In genomic region chr2:48440103-48440390, GRCh38 we compare ENCODE assay signal across 8 cellular contexts. TPM values are rescaled to one million over a fixed set of nuclear protein-coding genes. Genes with fewer than 3 reads are reported as not detected.
DNase-seq lines count a peak whose midpoint lies in the region; ATAC-seq and TF ChIP-seq lines count a peak whose summit lies in the region.

No MANE protein-coding gene starts in this region.

- no peak for DNase-seq in fibroblast of villous mesenchyme (ENCODE audit: low read depth)
- no peak for DNase-seq in SHP77 treated with DMSO at 0.1 percent for 48 hours (lab: John Stamatoyannopoulos, UW)
- no peak for DNase-seq in GDM1 (lab: John Stamatoyannopoulos, UW)
- DNase-seq in stimulated activated CD4-positive, alpha-beta T cell treated with anti-CD3 and anti-CD28 coated beads, Interleukin-2, amount 100 ng/mL, for 48 hours = no peak

- H3K27ac ChIP-seq in skin epidermis = peak overlapping the region in 20 of 21 experiments; percentile 85 to 97 (median 92)

- ATAC-seq in GM21619 (IDR thresholded peaks at IDR 0.05; ENCODE audit: unreplicated experiment) (peak; percentile 0), GM19324 (IDR thresholded peaks at IDR 0.05; ENCODE audit: low FRiP score, unreplicated experiment) (no peak)

- TF ChIP-seq CTCF in fibroblast of villous mesenchyme (IDR thresholded peaks at IDR 0.05; ENCODE audit: insufficient read depth, low read depth, low read length) = no peak

- H3K4me3 ChIP-seq in fibroblast of villous mesenchyme (ENCODE audit: low read depth, low read length) (peak overlapping the region; percentile 96), skin epidermis (peak overlapping the region; percentile 62 to 100 (median 96))

TF ChIP-seq in PFSK-1, 5 proteins besides CTCF, POLR2A, EP300 and RAD21:
- TF ChIP-seq POLR2AphosphoS5 (IDR thresholded peaks at IDR 0.05; ENCODE audit: low read depth, low read length) = no peak
- no peak for TF ChIP-seq REST (IDR thresholded peaks at IDR 0.05; ENCODE audit: insufficient read depth in 1 of 2, low read depth in 2 of 2, low read length in 2 of 2)
- no peak for TF ChIP-seq TAF1 (IDR thresholded peaks at IDR 0.05; ENCODE audit: borderline replicate concordance, insufficient read depth, low read length)
- TF ChIP-seq SIN3A (IDR thresholded peaks at IDR 0.05; ENCODE audit: borderline replicate concordance, insufficient read depth, low read length) = peak; percentile 61; the same call in 1 of the 2 replicates
- no peak for TF ChIP-seq FOXP2 (optimal IDR thresholded peaks at IDR 0.05; ENCODE audit: borderline replicate concordance, extremely low read depth, extremely low read length, insufficient read depth)

RNA-seq across cellular contexts. Expression of gene PPP1R21, which starts 0.5 kb away (rescaled TPM):
- polyA plus RNA-seq in PFSK-1 (2012; ENCODE audit: insufficient read length, low read depth) = 6.4 TPM
- 11.9 and 19.0 TPM in 2 replicates for total RNA-seq in fibroblast of villous mesenchyme
